In genomic region chr6:31898200-31899011, GRCh38 we compare ENCODE assay signal across 1 cellular context.
TF ChIP-seq lines count a peak whose summit lies in the region.

No MANE protein-coding gene starts in this region.

TF ChIP-seq in K562, 482 proteins besides CTCF, POLR2A, EP300 and RAD21 (continued from another document and continues in another):
- TF ChIP-seq BCLAF1 (IDR thresholded peaks at IDR 0.05; ENCODE audit: borderline replicate concordance in 1 of 2, control insufficient read depth in 1 of 2, low read depth in 2 of 2, low read length in 1 of 2), result 0 out of 4 replicates have a peak, but pooled peaks of 1 of the 2 experiments have one; percentile 26
- TF ChIP-seq PKNOX1 (IDR thresholded peaks at IDR 0.05), result peak; percentile 88
- TF ChIP-seq CREB1 (IDR thresholded peaks at IDR 0.05), result 0 out of 2 replicates have a peak, but pooled peaks have one; percentile 24
- TF ChIP-seq CREB1 (CRISPR knock-in tag; IDR thresholded peaks at IDR 0.05), result 0 out of 2 replicates have a peak, but pooled peaks have one; percentile 44
- TF ChIP-seq ZNF384 (IDR thresholded peaks at IDR 0.05; ENCODE audit: low read depth, low read length), result peak; percentile 95
- TF ChIP-seq TCF15 (CRISPR knock-in tag; IDR thresholded peaks at IDR 0.05), result 0 out of 2 replicates have a peak, but pooled peaks have one; percentile 66
- TF ChIP-seq REST (CRISPR knock-in tag; IDR thresholded peaks at IDR 0.05; ENCODE audit: low read depth), result no peak
- TF ChIP-seq NKRF (IDR thresholded peaks at IDR 0.05; ENCODE audit: borderline replicate concordance), result peak; percentile 20; the same call in 1 of the 2 replicates
- 0 out of 2 replicates have a peak, but pooled peaks have one; percentile 73 for TF ChIP-seq ZNF780A (CRISPR knock-in tag; IDR thresholded peaks at IDR 0.05)
- TF ChIP-seq CBX5 (IDR thresholded peaks at IDR 0.05; ENCODE audit: borderline replicate concordance, low read depth), result no peak
- TF ChIP-seq PBX2 (CRISPR knock-in tag; IDR thresholded peaks at IDR 0.05; ENCODE audit: low read depth), result no peak
- TF ChIP-seq PBX2 (tag; conservative IDR thresholded peaks at IDR 0.05; ENCODE audit: low read depth), result 0 out of 2 replicates have a peak, but pooled peaks have one; percentile 6
- TF ChIP-seq NBN (IDR thresholded peaks at IDR 0.05; ENCODE audit: low read depth), result peak; percentile 4; the same call in 1 of the 2 replicates
- 0 out of 2 replicates have a peak, but pooled peaks have one; percentile 65 for TF ChIP-seq LCOR (CRISPR knock-in tag; IDR thresholded peaks at IDR 0.05)
- TF ChIP-seq MXI1 (IDR thresholded peaks at IDR 0.05; ENCODE audit: low read depth, low read length), result 0 out of 2 replicates have a peak, but pooled peaks have one; percentile 48
- TF ChIP-seq POLR2AphosphoS2 (IDR thresholded peaks at IDR 0.05; ENCODE audit: low read length), result 0 out of 2 replicates have a peak, but pooled peaks have one; percentile 72
- TF ChIP-seq ZFP30 (CRISPR knock-in tag; IDR thresholded peaks at IDR 0.05; ENCODE audit: borderline replicate concordance), result peak; percentile 30; the same call in 1 of the 2 replicates
- no peak for TF ChIP-seq ILK (tag; IDR thresholded peaks at IDR 0.05; ENCODE audit: borderline replicate concordance, low read depth)
- TF ChIP-seq RBM17 (IDR thresholded peaks at IDR 0.05; ENCODE audit: borderline replicate concordance, low read depth, low read length), result no peak
- no peak for TF ChIP-seq SRSF3 (IDR thresholded peaks at IDR 0.05; ENCODE audit: insufficient read depth, low read length)
- TF ChIP-seq NR3C1 (CRISPR knock-in tag; IDR thresholded peaks at IDR 0.05), result no peak
- TF ChIP-seq TEAD4 (IDR thresholded peaks at IDR 0.05; ENCODE audit: low read length), result peak; percentile 12; the same call in 1 of the 2 replicates
- TF ChIP-seq TEAD4 (CRISPR knock-in tag; IDR thresholded peaks at IDR 0.05; ENCODE audit: borderline replicate concordance), result no peak
- TF ChIP-seq PRDM10 (IDR thresholded peaks at IDR 0.05; ENCODE audit: partially characterized antibody), result no peak
- TF ChIP-seq MAZ (CRISPR knock-in tag; conservative IDR thresholded peaks at IDR 0.05 in 1 of 2, IDR thresholded peaks at IDR 0.05 in 1 of 2), result peak in 1 of 2 experiments; percentile 8; a peak in 1 of 4 replicates
- TF ChIP-seq DMBX1 (CRISPR knock-in tag; IDR thresholded peaks at IDR 0.05; ENCODE audit: borderline replicate concordance), result no peak
- TF ChIP-seq IFI16 (CRISPR knock-in tag; IDR thresholded peaks at IDR 0.05), result no peak
- 0 out of 2 replicates have a peak, but pooled peaks have one; percentile 5 for TF ChIP-seq STAT6 (CRISPR knock-in tag; IDR thresholded peaks at IDR 0.05)
- TF ChIP-seq NFATC3 (IDR thresholded peaks at IDR 0.05), result 0 out of 2 replicates have a peak, but pooled peaks have one; percentile 26
- no peak for TF ChIP-seq MLLT1 (IDR thresholded peaks at IDR 0.05)
- TF ChIP-seq RB1 (IDR thresholded peaks at IDR 0.05; ENCODE audit: low read depth), result no peak
